ENCODE assay signal across 13 cellular contexts in the genomic region with DNA sequence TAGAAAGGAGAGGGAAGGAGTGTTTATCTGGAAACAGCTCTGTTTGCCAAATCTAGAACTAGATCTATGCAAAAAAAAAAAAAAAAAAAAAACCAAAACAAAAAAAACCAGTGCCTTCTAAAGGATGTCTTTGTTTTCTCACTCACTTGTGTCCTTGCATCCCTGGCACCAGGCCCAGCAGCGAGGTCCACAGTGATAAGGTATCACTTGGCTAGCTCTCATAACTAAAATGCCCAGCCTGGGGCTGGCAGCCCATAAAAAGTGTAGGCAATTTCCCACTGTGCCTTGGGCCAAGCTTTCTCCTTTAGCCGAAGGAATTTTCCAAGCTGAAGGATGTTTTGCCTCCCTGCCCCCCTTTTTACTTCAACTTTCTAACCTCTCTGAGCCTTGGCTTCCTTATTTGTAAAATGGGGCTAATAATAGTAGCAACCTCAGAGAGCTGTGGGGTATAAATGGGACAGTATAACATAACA. TPM values are rescaled to one million over a fixed set of nuclear protein-coding genes. Genes with fewer than 3 reads are reported as not detected.
DNase-seq lines count a peak whose midpoint lies in the region; ATAC-seq and TF ChIP-seq lines count a peak whose summit lies in the region.
"Had no signal": no experiment of that assay in that cellular context is flagged by ENCODE, and none has a peak within 500 bp of the region (broad histone marks: within the 10 kb centered on the region; RNA-seq: fewer than 3 reads in every experiment).

No MANE protein-coding gene starts in this region.

- no peaks in the 10 kb centered on the region for H3K27me3 ChIP-seq in PC-3 (ENCODE audit: low read length)

- H3K4me2 ChIP-seq in PC-3 (ENCODE audit: low read length): no peak overlapping the region

- no peak overlapping the region for H2AFZ ChIP-seq in PC-3 (ENCODE audit: low read length)

- no peaks in the 10 kb centered on the region for H3K9me3 ChIP-seq in PC-3 (ENCODE audit: low read length)

- intact Hi-C loops in PC-3 (cut with micrococcal nuclease): no loop called here

- H3K9ac ChIP-seq in PC-3 (ENCODE audit: low read length): no peak overlapping the region

- ATAC-seq in PC-3: no peak

- DNase-seq in DMS153 (lab: John Stamatoyannopoulos, UW): peak; percentile 23
- DNase-seq in PC-3: no peak
- DNase-seq in fibroblast of villous mesenchyme (ENCODE audit: low read depth): peak; percentile 59
- DNase-seq in pulmonary artery endothelial cell (ENCODE audit: low read depth, low spot score): peak; percentile 90
- DNase-seq in Kasumi-1 (lab: John Stamatoyannopoulos, UW): no peak
- DNase-seq in superior temporal gyrus (ENCODE audit: extremely low spot score): no peak
- no peak for DNase-seq in stimulated activated CD4-positive, alpha-beta T cell treated with anti-CD3 and anti-CD28 coated beads, Interleukin-2, amount 100 ng/mL, for 24 hours
- no peak for DNase-seq in HPDE6-E6E7 (ENCODE audit: extremely low spot score)
- DNase-seq: activated CD4-positive, alpha-beta memory T cell treated with anti-CD3 and anti-CD28 coated beads, Interleukin-2, amount 10 ng/mL, durations not matched to agents 7 days and 5 days; mesendoderm; NCI-H146; SHP77 treated with DMSO at 0.1 percent for 48 hours; stimulated activated CD4-positive, alpha-beta T cell treated with anti-CD3 and anti-CD28 coated beads, Interleukin-12 subunit alpha, Interleukin-12 subunit beta, amount 100 ng/mL, for 4 hours had no signal

- H3K27ac ChIP-seq in PC-3 (ENCODE audit: low read length): peak overlapping the region; percentile 75

- no peak overlapping the region for H3K4me3 ChIP-seq in PC-3 (ENCODE audit: low read length)
- H3K4me3 ChIP-seq in fibroblast of villous mesenchyme (ENCODE audit: low read depth, low read length): no peak overlapping the region

- H3K36me3 ChIP-seq in PC-3 (ENCODE audit: low read depth, low read length): peaks cover 4% of the 10 kb centered on the region; the same call in 1 of the 2 replicates

- H3K79me2 ChIP-seq in PC-3 (ENCODE audit: low read length): 0 out of 2 replicates have a peak, but pooled peaks cover 3% of the 10 kb centered on the region

- no peaks in the 10 kb centered on the region for H3F3A ChIP-seq in PC-3 (ENCODE audit: low read length, unreplicated experiment)

- no peaks in the 10 kb centered on the region for H4K20me1 ChIP-seq in PC-3 (ENCODE audit: low read length)

- no peaks in the 10 kb centered on the region for H3K9me2 ChIP-seq in PC-3 (replicated peaks; ENCODE audit: low read length)

- POLR2A ChIA-PET in PC-3 (lab: Charles Lee; ENCODE audit: unreplicated experiment): interaction anchor here (0.6 kb wide), 1 partner anchor 13 kb away, joined by 3 read pairs; no protein-coding TSS in a partner anchor

- no TSS peak for BruUV-seq in PC-3 (replicated peaks; lab: Mats Ljungman, UMichigan)

- CTCF ChIA-PET in PC-3 (lab: Charles Lee): no interaction called here

- H3K4me1 ChIP-seq in PC-3 (ENCODE audit: insufficient read depth, low read length): peaks cover 16% of the 10 kb centered on the region

- no peak for TF ChIP-seq CTCF in PC-3 (conservative IDR thresholded peaks at IDR 0.05; ENCODE audit: low read depth, low read length)
- no peak for TF ChIP-seq CTCF in fibroblast of villous mesenchyme (IDR thresholded peaks at IDR 0.05; ENCODE audit: insufficient read depth, low read depth, low read length)

RNA-seq across cellular contexts. Expression of gene RGS3, which starts 20.8 kb away (rescaled TPM):
- total RNA-seq in PC-3 (2014; rRNA removed) (26.3 and 30.8 TPM in 2 replicates), fibroblast of villous mesenchyme (37.1 and 44.8 TPM in 2 replicates), pulmonary artery endothelial cell (278 and 424 TPM in 2 replicates)

Comparison
In these comparisons a context has a peak if more than half of its experiments do, and no peak if none do; other contexts are left out.
1. DNase-seq: peak in DMS153 (single experiment), fibroblast of villous mesenchyme (single experiment) and pulmonary artery endothelial cell (single experiment); none in PC-3 (single experiment), Kasumi-1 (0 of 2), superior temporal gyrus (single experiment), stimulated activated CD4-positive, alpha-beta T cell treated with anti-CD3 and anti-CD28 coated beads, Interleukin-2, amount 100 ng/mL, for 24 hours (0 of 2) and HPDE6-E6E7 (single experiment).